In genomic region chr2:232338094-232338758, GRCh38 we compare ENCODE assay signal across 9 cellular contexts. TPM values are rescaled to one million over a fixed set of nuclear protein-coding genes. Genes with fewer than 3 reads are reported as not detected.
A peak's percentile ranks its signal among the peaks of the same experiment; 100 is the strongest.
DNase-seq lines count a peak whose midpoint lies in the region; ATAC-seq and TF ChIP-seq lines count a peak whose summit lies in the region.
"Not testable (repeated sequence)": the region's sequence is repeated elsewhere in the genome, so short reads cannot be mapped to it uniquely, and the experiment has no call there.
"Had no signal": no experiment of that assay in that cellular context is flagged by ENCODE, and none has a peak within 500 bp of the region (broad histone marks: within the 10 kb centered on the region; RNA-seq: fewer than 3 reads in every experiment).

No MANE protein-coding gene starts in this region.

- peak; percentile 24 for DNase-seq in activated CD4-positive, CD25-positive, alpha-beta regulatory T cell treated with anti-CD3 and anti-CD28 coated beads, Interleukin-2, amount 50 U/mL, for 72 hours
- DNase-seq in activated CD8-positive, alpha-beta memory T cell treated with anti-CD3 and anti-CD28 coated beads for 24 hours = peak; percentile 55
- peak; percentile 0 for DNase-seq in activated naive CD4-positive, alpha-beta T cell treated with anti-CD3 and anti-CD28 coated beads for 36 hours
- DNase-seq in left ventricle myocardium superior (peak; percentile 18), mesenteric fat pad (ENCODE audit: low spot score) (peak; percentile 35), posterior vena cava (ENCODE audit: low spot score) (peak; percentile 59), tibial artery (peak; percentile 2 to 48)

- H3K36me3 ChIP-seq in tibial artery = peaks cover 0 to 41% (median 31%) of the 10 kb centered on the region in 3 donors

- H3K36me3 Mint-ChIP-seq in activated naive CD4-positive, alpha-beta T cell treated with anti-CD3 and anti-CD28 coated beads for 36 hours (ENCODE audit: low read depth) = not testable (repeated sequence)

- H3K9me3 Mint-ChIP-seq in activated naive CD4-positive, alpha-beta T cell treated with anti-CD3 and anti-CD28 coated beads for 36 hours = not testable (repeated sequence)

- H3K4me3 Mint-ChIP-seq in activated naive CD4-positive, alpha-beta T cell treated with anti-CD3 and anti-CD28 coated beads for 36 hours = not testable (repeated sequence)

- intact Hi-C loops in activated naive CD4-positive, alpha-beta T cell treated with anti-CD3 and anti-CD28 coated beads for 36 hours (cut with micrococcal nuclease); left ventricle myocardium superior (cut with micrococcal nuclease); posterior vena cava (cut with DNase I); tibial artery (cut with DNase I; ENCODE audit: low total_unique reads): not testable (repeated sequence)

- peak; percentile 10 for ATAC-seq in esophagus mucosa
- ATAC-seq in left ventricle myocardium superior = not testable (repeated sequence)

- not testable (repeated sequence) for H3K27ac ChIP-seq in tibial artery

- CTCF ChIA-PET in activated naive CD4-positive, alpha-beta T cell treated with anti-CD3 and anti-CD28 coated beads for 36 hours (lab: Charles Lee) = interaction anchor here (1.1 kb wide), 1 partner anchor 16 kb away, joined by 4 read pairs; no protein-coding TSS in a partner anchor

- H3K4me1 Mint-ChIP-seq in activated naive CD4-positive, alpha-beta T cell treated with anti-CD3 and anti-CD28 coated beads for 36 hours (ENCODE audit: low read depth) = not testable (repeated sequence)

- not testable (repeated sequence) for H3K27ac Mint-ChIP-seq in activated naive CD4-positive, alpha-beta T cell treated with anti-CD3 and anti-CD28 coated beads for 36 hours

- not testable (repeated sequence) for H3K27me3 Mint-ChIP-seq in activated naive CD4-positive, alpha-beta T cell treated with anti-CD3 and anti-CD28 coated beads for 36 hours (ENCODE audit: low read depth)

- not testable (repeated sequence) for H3K4me3 ChIP-seq in tibial artery

- H3K9me3 ChIP-seq in tibial artery = peaks cover 0 to 18% (median 16%) of the 10 kb centered on the region in 3 donors

- H3K4me1 ChIP-seq in tibial artery = not testable (repeated sequence)

- not testable (repeated sequence) for TF ChIP-seq CTCF in tibial artery (IDR thresholded peaks at IDR 0.05)

- H3K27me3 ChIP-seq in tibial artery = not testable (repeated sequence)

RNA-seq across cellular contexts. Expression of gene ALPP, which starts 40.3 kb away (rescaled TPM):
- total RNA-seq in activated naive CD4-positive, alpha-beta T cell treated with anti-CD3 and anti-CD28 coated beads for 36 hours = not detected
- total RNA-seq in esophagus mucosa (not detected), left ventricle myocardium superior (not detected), mesenteric fat pad (not detected), posterior vena cava (not detected)
- total RNA-seq: CD4-positive, CD25-positive, alpha-beta regulatory T cell had no signal

Comparison
In these comparisons a context has a peak if more than half of its experiments do, and no peak if none do; other contexts are left out.
1. DNase-seq: peak in every context shown above with its lines; median percentile 59 in posterior vena cava; 55 in activated CD8-positive, alpha-beta memory T cell treated with anti-CD3 and anti-CD28 coated beads for 24 hours; 35 in mesenteric fat pad; 25 in tibial artery; 24 in activated CD4-positive, CD25-positive, alpha-beta regulatory T cell treated with anti-CD3 and anti-CD28 coated beads, Interleukin-2, amount 50 U/mL, for 72 hours; 18 in left ventricle myocardium superior; 0 in activated naive CD4-positive, alpha-beta T cell treated with anti-CD3 and anti-CD28 coated beads for 36 hours.